8 cellular contexts compared by ENCODE assay signal in the genomic region with DNA sequence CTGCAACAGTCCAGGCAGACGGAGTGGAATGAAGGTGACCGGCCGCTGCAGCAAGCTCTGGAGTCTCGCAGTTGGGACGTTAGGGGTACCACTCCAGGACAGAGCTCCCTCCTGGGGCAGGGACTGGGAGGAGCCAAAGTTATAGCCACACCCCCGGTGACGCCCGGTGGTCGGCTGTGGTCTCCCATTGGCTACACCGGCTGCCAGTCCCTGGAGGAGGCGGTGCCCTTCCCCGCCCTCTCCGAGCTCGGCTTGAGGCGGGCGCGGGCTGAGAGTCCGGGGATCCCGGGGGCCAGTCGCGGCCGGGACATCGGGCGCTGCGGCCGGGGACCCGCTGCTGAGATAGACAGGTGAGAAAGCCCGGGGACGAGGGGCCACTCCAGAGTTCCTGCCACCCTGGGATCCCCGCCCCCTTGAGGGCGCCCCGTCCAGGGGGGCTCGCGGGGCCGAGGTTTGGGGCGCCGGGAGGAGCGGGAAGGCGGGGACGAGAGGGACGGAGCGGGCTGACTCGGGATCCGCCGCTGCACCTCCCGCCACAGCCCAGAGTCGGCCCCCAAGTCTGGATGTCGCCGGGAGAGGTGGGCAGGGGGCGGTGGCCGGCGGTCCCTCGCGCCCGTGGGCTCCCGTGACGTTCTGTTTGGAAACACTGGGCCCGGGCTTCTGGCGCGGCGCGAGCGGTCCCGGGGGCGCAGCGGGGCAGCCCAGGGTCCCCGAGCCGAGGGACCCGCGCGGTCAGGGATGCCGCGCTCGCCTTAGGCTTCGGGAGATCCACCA. TPM values are rescaled to one million over a fixed set of nuclear protein-coding genes. Genes with fewer than 3 reads are reported as not detected.
DNase-seq lines count a peak whose midpoint lies in the region; ATAC-seq and TF ChIP-seq lines count a peak whose summit lies in the region.

A gene (plus strand): TSS at position 231 of the 774 bp plus-strand sequence. CDS start 7,414 bp downstream, outside the sequence.

- H3K4me2 ChIP-seq in H9 (ENCODE audit: insufficient read depth, insufficient read length, low read length) (peak within 1 kb of the TSS; percentile 88), SK-N-SH (peak within 1 kb of the TSS; percentile 89)

- H3K36me3 ChIP-seq in MG63 (no peaks in the 10 kb centered on the region), SK-N-SH (replicated peaks in 1 of 2; ENCODE audit: control insufficient read depth in 1 of 2, insufficient read depth in 2 of 2, low read length in 1 of 2) (no peaks in the 10 kb centered on the region)

- peaks cover 10% of the 10 kb centered on the region for H3K23me2 ChIP-seq in H9 (ENCODE audit: insufficient read length, low read depth, low read length, poor library complexity, severe bottlenecking)

- H3T11ph ChIP-seq in H9 (ENCODE audit: low read length): no peak within 1 kb of the TSS

- H2BK20ac ChIP-seq in H9 (ENCODE audit: low read depth, low read length, poor library complexity, severe bottlenecking): no peak within 1 kb of the TSS

- H3K9me2 ChIP-seq in SK-N-SH: no peaks in the 10 kb centered on the region

- no peak within 1 kb of the TSS for H4K5ac ChIP-seq in H9 (ENCODE audit: insufficient read length, low read depth, low read length)

- H3K4me1 ChIP-seq in H9 (ENCODE audit: insufficient read depth, low read length): no peaks in the 10 kb centered on the region
- H3K4me1 ChIP-seq in SK-N-SH (ENCODE audit: control insufficient read depth in 1 of 2, insufficient read depth in 2 of 2, low read depth in 1 of 2, low read length in 1 of 2): peaks cover 0 to 9% of the 10 kb centered on the region in 2 experiments; a peak in 1 of 4 replicates

- no peak within 1 kb of the TSS for H3K56ac ChIP-seq in H9 (ENCODE audit: insufficient read length, low read depth, low read length)

- H3K9me3 ChIP-seq in H9 (ENCODE audit: control insufficient read depth, low read depth, low read length): no peaks in the 10 kb centered on the region
- H3K9me3 ChIP-seq in MG63: peaks cover 2% of the 10 kb centered on the region
- no peaks in the 10 kb centered on the region for H3K9me3 ChIP-seq in SK-N-SH

- peaks cover 0 to 8% (median 0%) of the 10 kb centered on the region in 3 experiments; a peak in 3 of 7 replicates for H3K36me3 Mint-ChIP-seq in H9 (ENCODE audit: insufficient read depth in 1 of 3, low read depth in 3 of 3)
- no peaks in the 10 kb centered on the region for H3K36me3 Mint-ChIP-seq in activated naive CD8-positive, alpha-beta T cell

- H3K79me2 ChIP-seq in H9 (ENCODE audit: insufficient read depth, low read length) (no peaks in the 10 kb centered on the region), SK-N-SH (ENCODE audit: insufficient read depth) (no peaks in the 10 kb centered on the region)

- H4K20me1 ChIP-seq in H9 (ENCODE audit: control insufficient read depth, insufficient read depth, insufficient read length) (no peaks in the 10 kb centered on the region), SK-N-SH (ENCODE audit: insufficient read depth) (no peaks in the 10 kb centered on the region)

- TF ChIP-seq EP300 in SK-N-SH (IDR thresholded peaks at IDR 0.05; ENCODE audit: borderline replicate concordance in 1 of 2, low read depth in 1 of 2, low read length in 1 of 2): no peak

- no peak within 1 kb of the TSS for H2BK120ac ChIP-seq in H9 (ENCODE audit: low read depth, low read length, poor library complexity, severe bottlenecking)

- H3K18ac ChIP-seq in H9 (ENCODE audit: insufficient read length, low read depth, low read length): no peak within 1 kb of the TSS

- H2BK5ac ChIP-seq in H9 (ENCODE audit: insufficient read length, low read length): no peak within 1 kb of the TSS

- no peak within 1 kb of the TSS; a peak in 1 of 7 replicates for H3K27ac Mint-ChIP-seq in H9
- peak within 1 kb of the TSS; percentile 47 for H3K27ac Mint-ChIP-seq in activated naive CD8-positive, alpha-beta T cell

- H3K4me3 Mint-ChIP-seq in H9: peak within 1 kb of the TSS; percentile 70 to 89
- peak within 1 kb of the TSS; percentile 95 for H3K4me3 Mint-ChIP-seq in activated naive CD8-positive, alpha-beta T cell

- H4K91ac ChIP-seq in H9 (ENCODE audit: insufficient read length, low read depth, low read length): no peak within 1 kb of the TSS

- H3K27me3 ChIP-seq in H9 (ENCODE audit: insufficient read depth, low read length) (no peaks in the 10 kb centered on the region; the same call in 1 of the 2 replicates), MG63 (no peaks in the 10 kb centered on the region), SK-N-SH (ENCODE audit: insufficient read depth) (no peaks in the 10 kb centered on the region)

- H2AFZ ChIP-seq in H9 (ENCODE audit: low read length): peak within 1 kb of the TSS; percentile 76
- peak within 1 kb of the TSS; percentile 96 for H2AFZ ChIP-seq in SK-N-SH (ENCODE audit: low read depth)

- WGBS in H9 (ENCODE audit: extremely low coverage, insufficient read length, low lambda C conversion rate): no CpG with 5 or more reads among the region's 75 CpGs
- WGBS in SK-N-SH (ENCODE audit: low lambda C conversion rate): 2% methylated on average over 35 of the region's 75 CpGs

- H3K23ac ChIP-seq in H9 (ENCODE audit: insufficient read length, low read depth, low read length): no peak within 1 kb of the TSS

- H3K4ac ChIP-seq in H9 (ENCODE audit: low read depth, low read length): no peak within 1 kb of the TSS

- peak; percentile 95 for ATAC-seq in omental fat pad (ENCODE audit: low FRiP score)

- no peak within 1 kb of the TSS for H2AK5ac ChIP-seq in H9 (ENCODE audit: insufficient read length, low read length)

- POLR2A ChIA-PET in SK-N-SH (lab: Yijun Ruan, JAX): interaction anchor here (0.6 to 1.1 kb wide), 3 partner anchors 9 to 137 kb away, joined by 3 read pairs; a partner anchor contains a TSS

- H3K27ac ChIP-seq in H9 (ENCODE audit: insufficient read length, low read depth, low read length) (no peak within 1 kb of the TSS), SK-N-SH (ENCODE audit: low read depth in 2 of 2, low read length in 1 of 2) (no peak within 1 kb of the TSS)

- H3K4me1 Mint-ChIP-seq in H9: peaks cover 16 to 19% of the 10 kb centered on the region in 2 experiments
- H3K4me1 Mint-ChIP-seq in activated naive CD8-positive, alpha-beta T cell (ENCODE audit: low read depth): peaks cover 13% of the 10 kb centered on the region

- H3K14ac ChIP-seq in H9 (ENCODE audit: insufficient read depth, low read length): no peak within 1 kb of the TSS; the same call in 1 of the 2 replicates

- no peak for TF ChIP-seq RAD21 in SK-N-SH (IDR thresholded peaks at IDR 0.05; ENCODE audit: low read length)

- H3K9me3 Mint-ChIP-seq in H9: peaks cover 4 to 8% of the 10 kb centered on the region in 2 experiments; a peak in 4 of 5 replicates
- no peaks in the 10 kb centered on the region for H3K9me3 Mint-ChIP-seq in activated naive CD8-positive, alpha-beta T cell (ENCODE audit: low read depth)

- H3K9ac ChIP-seq in H9 (ENCODE audit: extremely low read depth, insufficient read length, low read length) (peak within 1 kb of the TSS; percentile 10), SK-N-SH (peak within 1 kb of the TSS; percentile 66; the same call in 1 of the 2 replicates)

- no peaks in the 10 kb centered on the region for H3K79me1 ChIP-seq in H9 (ENCODE audit: insufficient read depth, low read depth, low read length, poor library complexity, severe bottlenecking)

- DNase-seq in EH (ENCODE audit: low read depth): peak; percentile 79
- DNase-seq in H9: peak; percentile 94
- DNase-seq in MG63: peak; percentile 86
- peak; percentile 100 for DNase-seq in SK-N-SH
- peak; percentile 66 to 94 (median 89) for DNase-seq in head of caudate nucleus
- DNase-seq in omental fat pad (ENCODE audit: low spot score): peak; percentile 88
- peak; percentile 61 for DNase-seq in superior temporal gyrus (ENCODE audit: extremely low spot score)

- peak within 1 kb of the TSS; percentile 71 for H3K4me3 ChIP-seq in MG63
- H3K4me3 ChIP-seq in SK-N-SH (ENCODE audit: low read depth in 2 of 2, low read length in 1 of 2): peak within 1 kb of the TSS; percentile 76 to 79

- intact Hi-C loops in head of caudate nucleus (cut with DNase I): no loop called here

- H3F3A ChIP-seq in SK-N-SH (replicated peaks; ENCODE audit: insufficient read depth): peaks cover 5% of the 10 kb centered on the region

- peaks cover 28% of the 10 kb centered on the region for H3K27me3 Mint-ChIP-seq in H9 (ENCODE audit: low read depth)
- H3K27me3 Mint-ChIP-seq in activated naive CD8-positive, alpha-beta T cell: peaks cover 8% of the 10 kb centered on the region

- CTCF ChIA-PET in SK-N-SH (lab: Yijun Ruan, JAX): interaction anchor here (0.6 to 4.3 kb wide), 7 partner anchors 11 to 115 kb away, joined by 3 to 33 read pairs (median 3); no protein-coding TSS in a partner anchor

- no peak for TF ChIP-seq CTCF in H9 (conservative IDR thresholded peaks at IDR 0.05)
- TF ChIP-seq CTCF in SK-N-SH (IDR thresholded peaks at IDR 0.05): no peak
- TF ChIP-seq CTCF in omental fat pad (IDR thresholded peaks at IDR 0.05): no peak

- no peak within 1 kb of the TSS for H2BK15ac ChIP-seq in H9 (ENCODE audit: low read depth, low read length)

- no peak within 1 kb of the TSS for H4K8ac ChIP-seq in H9 (replicated peaks; ENCODE audit: insufficient read length, low read depth, low read length)

- no peak within 1 kb of the TSS for H2BK12ac ChIP-seq in H9 (ENCODE audit: insufficient read length, low read depth, low read length)

TF ChIP-seq in SK-N-SH, 30 proteins besides CTCF, POLR2A, EP300 and RAD21 (continues in another document):
- TF ChIP-seq, protein P1, sequence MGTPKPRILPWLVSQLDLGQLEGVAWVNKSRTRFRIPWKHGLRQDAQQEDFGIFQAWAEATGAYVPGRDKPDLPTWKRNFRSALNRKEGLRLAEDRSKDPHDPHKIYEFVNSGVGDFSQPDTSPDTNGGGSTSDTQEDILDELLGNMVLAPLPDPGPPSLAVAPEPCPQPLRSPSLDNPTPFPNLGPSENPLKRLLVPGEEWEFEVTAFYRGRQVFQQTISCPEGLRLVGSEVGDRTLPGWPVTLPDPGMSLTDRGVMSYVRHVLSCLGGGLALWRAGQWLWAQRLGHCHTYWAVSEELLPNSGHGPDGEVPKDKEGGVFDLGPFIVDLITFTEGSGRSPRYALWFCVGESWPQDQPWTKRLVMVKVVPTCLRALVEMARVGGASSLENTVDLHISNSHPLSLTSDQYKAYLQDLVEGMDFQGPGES (IDR thresholded peaks at IDR 0.05; ENCODE audit: low read depth, low read length): peak; percentile 39; the same call in 1 of the 2 replicates
- TF ChIP-seq SMC3 (IDR thresholded peaks at IDR 0.05; ENCODE audit: low read depth, low read length): no peak
- TF ChIP-seq CHD2 (IDR thresholded peaks at IDR 0.05; ENCODE audit: low read length, partially characterized antibody): peak; percentile 61

RNA-seq across cellular contexts. Expression of the gene that starts here (rescaled TPM):
- total RNA-seq in H9 (2021) (2.5 and 3.1 TPM in 2 replicates), omental fat pad (10 to 100 TPM in 3 of 4 donors, 1 to 10 TPM in 1; 9.8 to 32.3 (median 27.0) TPM)
- 0.44 and 1.2 TPM in 2 replicates for total RNA-seq in MG63 (2014; rRNA removed; shearing (Covaris generic); ENCODE audit: low replicate concordance)
- 1.9 and 3.1 TPM in 2 replicates for polyA plus RNA-seq in SK-N-SH (2012; rRNA removed)
- 0.79 and 0.85 TPM in 2 replicates for polyA plus RNA-seq in SK-N-SH (2012; cell fraction: cytosol; rRNA removed)
- 7.0 and 14.4 TPM in 2 replicates for polyA plus RNA-seq in SK-N-SH (2012; cell fraction: nucleus; rRNA removed)
